In the genomic region with DNA sequence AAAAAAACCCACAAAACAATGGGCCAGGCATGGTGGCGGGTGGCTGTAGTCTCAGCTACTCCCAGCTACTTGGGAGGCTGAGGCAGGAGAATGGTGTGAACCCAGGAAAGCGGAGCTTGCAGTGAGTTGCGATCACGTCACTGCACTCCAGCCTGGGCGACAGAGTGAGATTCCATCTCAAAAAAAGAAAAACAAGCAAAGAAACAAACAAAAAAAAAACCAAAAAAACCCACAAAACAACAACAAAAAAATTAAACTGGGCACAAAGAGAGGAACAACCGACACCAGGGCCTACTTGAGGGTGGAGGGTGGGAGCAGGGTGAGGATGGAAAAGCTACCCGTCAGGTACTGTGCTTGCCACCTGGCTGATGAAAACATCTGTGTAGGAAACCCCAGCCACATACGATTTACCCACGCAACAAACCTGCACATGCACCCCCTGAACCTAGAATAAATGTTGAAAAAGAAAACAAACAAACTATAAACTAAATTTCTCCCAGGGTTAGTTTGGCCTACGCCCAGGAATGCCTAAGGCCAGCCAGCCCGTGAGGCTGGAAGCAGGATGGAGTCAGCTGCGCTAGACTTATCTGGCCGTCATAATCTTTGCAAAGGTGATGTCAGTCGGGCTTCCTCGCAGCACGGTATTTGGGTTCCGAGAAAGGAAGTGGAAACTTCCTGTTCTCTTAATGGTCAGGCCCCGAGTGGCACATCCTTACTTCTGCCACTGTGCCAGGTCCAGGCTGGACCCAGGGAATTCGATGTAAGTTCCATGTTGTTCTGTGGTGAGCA, we compare ENCODE assay signal across 15 cellular contexts. TPM values are rescaled to one million over a fixed set of nuclear protein-coding genes. Genes with fewer than 3 reads are reported as not detected.
DNase-seq lines count a peak whose midpoint lies in the region; ATAC-seq and TF ChIP-seq lines count a peak whose summit lies in the region.
"Had no signal": no experiment of that assay in that cellular context is flagged by ENCODE, and none has a peak within 500 bp of the region (broad histone marks: within the 10 kb centered on the region; RNA-seq: fewer than 3 reads in every experiment).

No MANE protein-coding gene starts in this region.

- H3K36me3 ChIP-seq in heart left ventricle: no peaks in the 10 kb centered on the region
- no peaks in the 10 kb centered on the region for H3K36me3 ChIP-seq in upper lobe of right lung
- H3K36me3 ChIP-seq: breast epithelium had no signal

- ATAC-seq in heart left ventricle (peak in 3 of 4 donors; percentile 25 to 75 (median 65)), Right ventricle myocardium inferior (no peak), left colon (peak; percentile 45), upper lobe of right lung (peak; percentile 64)

- no peak for TF ChIP-seq CTCF in heart left ventricle (IDR thresholded peaks at IDR 0.05)
- TF ChIP-seq CTCF in VCaP (conservative IDR thresholded peaks at IDR 0.05): no peak
- no peak for TF ChIP-seq CTCF in upper lobe of right lung (IDR thresholded peaks at IDR 0.05)

- H3K4me1 ChIP-seq in heart left ventricle (peaks cover 0 to 39% (median 22%) of the 10 kb centered on the region in 12 donors), upper lobe of right lung (peaks cover 10% of the 10 kb centered on the region)
- H3K4me1 ChIP-seq: breast epithelium had no signal

- 62 to 71% (median 65%) methylated on average over 19 of the region's 19 CpGs for WGBS in heart left ventricle, 4 donors

- H3K27me3 ChIP-seq in heart left ventricle (no peaks in the 10 kb centered on the region), upper lobe of right lung (no peaks in the 10 kb centered on the region)
- H3K27me3 ChIP-seq: breast epithelium had no signal

- DNase-seq in heart left ventricle (peak in 1 of 5 donors; percentile 27), Right ventricle myocardium inferior (ENCODE audit: missing footprints) (no peak), left colon (no peak), upper lobe of right lung (no peak), glomerular visceral epithelial cell (ENCODE audit: extremely low spot score) (no peak), anterior cingulate cortex (lab: John Stamatoyannopoulos, UW) (no peak)
- no peak for DNase-seq in stimulated activated CD4-positive, alpha-beta T cell treated with anti-CD3 and anti-CD28 coated beads, Interleukin-4, amount 100 ng/mL, for 24 hours
- DNase-seq: activated T-cell treated with anti-CD3 and anti-CD28 coated beads, Interleukin-2, amount 50 U/mL, for 1 hour; DMS53; NCI-H1436 treated with DMSO at 0.1 percent for 48 hours; occipital lobe; stimulated activated CD4-positive, alpha-beta T cell treated with anti-CD3 and anti-CD28 coated beads, Interleukin-2, amount 100 ng/mL, for 24 hours; T-cell had no signal

- intact Hi-C loops in heart left ventricle (cut with DNase I): no loop called here
- intact Hi-C loops in Right ventricle myocardium inferior (cut with DNase I): no loop called here
- intact Hi-C loops in left colon (cut with DNase I, micrococcal nuclease): no loop called here
- intact Hi-C loops in upper lobe of right lung (cut with DNase I): no loop called here

- no peak for TF ChIP-seq POLR2A in heart left ventricle (IDR thresholded peaks at IDR 0.05)

- H3K9me3 ChIP-seq in heart left ventricle (no peaks in the 10 kb centered on the region), upper lobe of right lung (no peaks in the 10 kb centered on the region)
- H3K9me3 ChIP-seq: breast epithelium had no signal

- peak overlapping the region in 8 of 12 donors; percentile 10 to 61 (median 47) for H3K27ac ChIP-seq in heart left ventricle
- peak overlapping the region; percentile 38 for H3K27ac ChIP-seq in VCaP
- H3K27ac ChIP-seq in upper lobe of right lung: no peak overlapping the region

- no peak overlapping the region for H3K4me3 ChIP-seq in heart left ventricle
- no peak overlapping the region for H3K4me3 ChIP-seq in upper lobe of right lung
- H3K4me3 ChIP-seq: breast epithelium had no signal

RNA-seq across cellular contexts. Expression of gene CYB5R3, which starts 21.9 kb away (rescaled TPM):
- total RNA-seq in heart left ventricle (100 to 1,000 TPM; 223 to 459 (median 305) TPM), Right ventricle myocardium inferior (268 TPM), left colon (100 to 1,000 TPM; 157 to 192 TPM), upper lobe of right lung (251 TPM)
- polyA plus RNA-seq in heart left ventricle: 100 to 1,000 TPM; 135 to 379 TPM

RNA-seq across cellular contexts. Expression of gene ATP5MGL, which starts 30.7 kb away (rescaled TPM):
- total RNA-seq in heart left ventricle: 1 to 10 TPM in 1 of 9 donors, under 1 TPM in 4, not detected in 4; 0.31 to 1.3 (median 0.53) TPM
- polyA plus RNA-seq in heart left ventricle: under 1 TPM in 1 of 2 donors, not detected in 1; 0.61 TPM
- 0.41 TPM for total RNA-seq in Right ventricle myocardium inferior
- under 1 TPM; 0.34 to 0.89 TPM for total RNA-seq in left colon
- 1.0 TPM for total RNA-seq in upper lobe of right lung

RNA-seq across cellular contexts. Expression of gene A4GALT, which starts 49.6 kb away (rescaled TPM):
- total RNA-seq in heart left ventricle: 100 to 1,000 TPM in 2 of 9 donors, 10 to 100 TPM in 7; 30.7 to 127 (median 63.4) TPM
- polyA plus RNA-seq in heart left ventricle: 100 to 1,000 TPM in 1 of 2 donors, 10 to 100 TPM in 1; 91.7 to 230 TPM
- total RNA-seq in Right ventricle myocardium inferior: 81.2 TPM
- total RNA-seq in left colon: 1 to 10 TPM; 5.1 to 6.3 TPM
- 25.7 TPM for total RNA-seq in upper lobe of right lung

RNA-seq across cellular contexts. Expression of gene POLDIP3, which starts 56.4 kb away (rescaled TPM):
- 10 to 100 TPM; 23.5 to 38.4 (median 29.0) TPM for total RNA-seq in heart left ventricle
- polyA plus RNA-seq in heart left ventricle: 10 to 100 TPM; 13.0 to 42.7 TPM
- 39.3 TPM for total RNA-seq in Right ventricle myocardium inferior
- 10 to 100 TPM; 48.9 to 61.3 TPM for total RNA-seq in left colon
- total RNA-seq in upper lobe of right lung: 66.9 TPM
